8 cellular contexts compared by ENCODE assay signal in genomic region chr1:148280831-148281572, GRCh38.
DNase-seq lines count a peak whose midpoint lies in the region; ATAC-seq and TF ChIP-seq lines count a peak whose summit lies in the region.
"Not testable (repeated sequence)": the region's sequence is repeated elsewhere in the genome, so short reads cannot be mapped to it uniquely, and the experiment has no call there.

No MANE protein-coding gene starts in this region.

- not testable (repeated sequence) for DNase-seq in Panc1 (ENCODE audit: low read depth, low spot score); activated naive CD8-positive, alpha-beta T cell treated with anti-CD3 and anti-CD28 coated beads, Interleukin-2, amount 10 ng/mL, durations not matched to agents 7 days and 5 days; fibroblast of mammary gland (ENCODE audit: low read depth); memory B cell (ENCODE audit: low spot score in 2 of 2)

- not testable (repeated sequence) for H3K36me3 ChIP-seq in BLaER1; Panc1 (ENCODE audit: control insufficient read depth, insufficient read depth, low read length); skeletal muscle satellite cell (ENCODE audit: insufficient read depth, low read length)

- H3K36me3 Mint-ChIP-seq in activated naive CD8-positive, alpha-beta T cell treated with anti-CD3 and anti-CD28 coated beads, Interleukin-2, amount 10 ng/mL, durations not matched to agents 7 days and 5 days; memory B cell: not testable (repeated sequence)

- peaks cover 18% of the 10 kb centered on the region for H3K27me3 Mint-ChIP-seq in activated naive CD8-positive, alpha-beta T cell treated with anti-CD3 and anti-CD28 coated beads, Interleukin-2, amount 10 ng/mL, durations not matched to agents 7 days and 5 days
- peaks cover 21% of the 10 kb centered on the region for H3K27me3 Mint-ChIP-seq in memory B cell

- peaks cover 11% of the 10 kb centered on the region for H3K4me1 Mint-ChIP-seq in activated naive CD8-positive, alpha-beta T cell treated with anti-CD3 and anti-CD28 coated beads, Interleukin-2, amount 10 ng/mL, durations not matched to agents 7 days and 5 days
- H3K4me1 Mint-ChIP-seq in memory B cell: not testable (repeated sequence)

- not testable (repeated sequence) for H3K9ac ChIP-seq in BLaER1
- peak overlapping the region; percentile 31 for H3K9ac ChIP-seq in skeletal muscle satellite cell (ENCODE audit: low read depth, low read length)

- CTCF ChIA-PET in Panc1 (lab: Charles Lee): not testable (repeated sequence)

- not testable (repeated sequence) for TF ChIP-seq CTCF in Panc1 (IDR thresholded peaks at IDR 0.05); fibroblast of mammary gland (conservative IDR thresholded peaks at IDR 0.05; ENCODE audit: control insufficient read depth, insufficient read depth, low read depth, low read length)

- 0 out of 2 replicates have a peak overlapping the region, but pooled peaks have one; percentile 42 for H3K4me3 ChIP-seq in BLaER1
- H3K4me3 ChIP-seq in Panc1 (ENCODE audit: low read depth in 2 of 2, low read length in 2 of 2): peak overlapping the region; percentile 56 to 61
- peak overlapping the region; percentile 61 for H3K4me3 ChIP-seq in fibroblast of mammary gland (ENCODE audit: control insufficient read depth, low read depth, low read length)
- peak overlapping the region; percentile 66 for H3K4me3 ChIP-seq in skeletal muscle satellite cell (ENCODE audit: low read length)

- TSS peak; percentile 100 for BruUV-seq in Panc1 (replicated peaks; lab: Mats Ljungman, UMichigan)

- peak overlapping the region; percentile 87 for H3K4me3 Mint-ChIP-seq in activated naive CD8-positive, alpha-beta T cell treated with anti-CD3 and anti-CD28 coated beads, Interleukin-2, amount 10 ng/mL, durations not matched to agents 7 days and 5 days
- H3K4me3 Mint-ChIP-seq in memory B cell: peak overlapping the region; percentile 81

- H3K9me3 Mint-ChIP-seq in activated naive CD8-positive, alpha-beta T cell treated with anti-CD3 and anti-CD28 coated beads, Interleukin-2, amount 10 ng/mL, durations not matched to agents 7 days and 5 days; memory B cell: not testable (repeated sequence)

- ATAC-seq in GM19467 (IDR thresholded peaks at IDR 0.05; ENCODE audit: unreplicated experiment): peak; percentile 70
- peak; percentile 72 for ATAC-seq in HG02981 (IDR thresholded peaks at IDR 0.05; ENCODE audit: unreplicated experiment)
- peak; percentile 91 for ATAC-seq in Panc1
- ATAC-seq in activated naive CD8-positive, alpha-beta T cell treated with anti-CD3 and anti-CD28 coated beads, Interleukin-2, amount 10 ng/mL, durations not matched to agents 7 days and 5 days (ENCODE audit: low read depth): peak; percentile 90
- peak; percentile 99 for ATAC-seq in memory B cell (ENCODE audit: low read depth)

- not testable (repeated sequence) for H3K27ac ChIP-seq in BLaER1
- peak overlapping the region; percentile 88 for H3K27ac ChIP-seq in Panc1 (ENCODE audit: low read length)

- POLR2A ChIA-PET in Panc1 (lab: Charles Lee); activated naive CD8-positive, alpha-beta T cell treated with anti-CD3 and anti-CD28 coated beads, Interleukin-2, amount 10 ng/mL, durations not matched to agents 7 days and 5 days (lab: Charles Lee): not testable (repeated sequence)

- H3K9me3 ChIP-seq in BLaER1; Panc1 (ENCODE audit: control insufficient read depth, insufficient read depth, low read depth, low read length); skeletal muscle satellite cell (replicated peaks; ENCODE audit: low read length): not testable (repeated sequence)

- intact Hi-C loops in Panc1 (cut with micrococcal nuclease; ENCODE audit: unreplicated experiment): not testable (repeated sequence)

- H3K4me1 ChIP-seq in BLaER1; Panc1 (ENCODE audit: control insufficient read depth, insufficient read depth, low read length): not testable (repeated sequence)
- H3K4me1 ChIP-seq in skeletal muscle satellite cell (ENCODE audit: control insufficient read depth, insufficient read depth, low read length): peaks cover 16% of the 10 kb centered on the region

- not testable (repeated sequence) for H4K20me1 ChIP-seq in BLaER1

- peak overlapping the region; percentile 45 for H3K4me2 ChIP-seq in BLaER1
- peak overlapping the region; percentile 74 for H3K4me2 ChIP-seq in skeletal muscle satellite cell (ENCODE audit: low read length)

- in situ Hi-C loops in Panc1 (cut with HindIII; ENCODE audit: low pct_unique_long_range_greater_than_20kb, low sequenced_read_pairs): not testable (repeated sequence)

- H3K27me3 ChIP-seq in BLaER1; Panc1 (ENCODE audit: control insufficient read depth, insufficient read depth, low read length); skeletal muscle satellite cell (ENCODE audit: control insufficient read depth, insufficient read depth, low read length): not testable (repeated sequence)

- H3K27ac Mint-ChIP-seq in activated naive CD8-positive, alpha-beta T cell treated with anti-CD3 and anti-CD28 coated beads, Interleukin-2, amount 10 ng/mL, durations not matched to agents 7 days and 5 days; memory B cell: not testable (repeated sequence)
